In the genomic region with DNA sequence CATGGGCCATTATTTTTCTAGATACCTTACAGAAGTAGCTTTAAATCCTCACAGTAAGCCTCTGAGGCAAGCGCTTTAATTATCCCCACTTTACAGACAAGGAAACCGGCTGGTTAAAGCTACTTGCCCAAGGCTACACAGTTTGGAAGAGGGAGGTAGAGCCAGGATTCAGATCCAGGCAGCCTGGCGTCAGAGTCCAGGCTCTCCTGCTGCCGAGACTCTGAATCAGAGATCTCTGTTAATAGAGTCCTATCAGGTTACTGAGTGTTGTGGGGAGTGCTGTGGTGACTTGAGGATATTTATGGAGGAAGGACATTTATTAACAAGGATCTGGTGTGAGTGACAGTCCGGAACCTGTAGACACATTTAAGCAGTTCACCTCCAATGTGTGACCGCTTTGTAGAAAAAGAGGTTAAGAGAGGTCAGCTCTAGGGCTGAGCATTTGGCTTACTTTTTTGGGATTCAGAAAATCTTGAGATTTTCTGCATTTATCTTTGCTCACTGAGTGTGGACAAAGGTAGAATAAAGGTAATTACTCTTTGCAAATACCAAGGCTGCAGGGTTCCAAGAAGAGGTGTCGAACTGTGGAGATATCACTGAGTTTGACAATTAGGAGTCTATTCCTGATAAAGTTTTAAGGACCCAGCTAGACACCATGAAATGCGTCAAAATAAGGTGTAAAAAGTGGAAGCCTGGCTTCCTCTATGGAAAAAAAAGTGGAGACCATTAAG, we compare ENCODE assay signal across 10 cellular contexts. TPM values are rescaled to one million over a fixed set of nuclear protein-coding genes. Genes with fewer than 3 reads are reported as not detected.
A peak's percentile ranks its signal among the peaks of the same experiment; 100 is the strongest.
DNase-seq lines count a peak whose midpoint lies in the region; ATAC-seq and TF ChIP-seq lines count a peak whose summit lies in the region.
"Had no signal": no experiment of that assay in that cellular context is flagged by ENCODE, and none has a peak within 500 bp of the region (broad histone marks: within the 10 kb centered on the region; RNA-seq: fewer than 3 reads in every experiment).

No MANE protein-coding gene starts in this region.

- peaks cover 25% of the 10 kb centered on the region for H4K20me1 ChIP-seq in DND-41 (ENCODE audit: insufficient read depth, low read length)

- peaks cover 5% of the 10 kb centered on the region for H3K36me3 Mint-ChIP-seq in T-cell

- H3K4me3 ChIP-seq in DND-41 (ENCODE audit: low read depth in 1 of 2, low read length in 2 of 2): peak overlapping the region in 1 of 2 experiments; percentile 86; a peak in 2 of 4 replicates

- peak overlapping the region; percentile 53 to 93 for H3K27ac Mint-ChIP-seq in T-cell

- DNase-seq in DND-41 (no peak), T-cell (no peak), islet precursor cell (peak; percentile 58), iPS-NIHi11 (ENCODE audit: low spot score) (no peak)
- DNase-seq: colonic mucosa, NCI-H1694 had no signal

- H3K9me3 ChIP-seq in DND-41 (ENCODE audit: insufficient read depth, low read length, severe bottlenecking): no peaks in the 10 kb centered on the region
- H3K9me3 ChIP-seq: colonic mucosa had no signal

- H3K27me3 Mint-ChIP-seq in T-cell: no peaks in the 10 kb centered on the region

- TF ChIP-seq CTCF in 22Rv1 (IDR thresholded peaks at IDR 0.05) (no peak), DND-41 (IDR thresholded peaks at IDR 0.05; ENCODE audit: borderline replicate concordance, extremely low read depth, low read length, poor library complexity, severe bottlenecking) (no peak)

- peaks cover 14 to 19% (median 16%) of the 10 kb centered on the region in 3 donors for H3K4me1 Mint-ChIP-seq in T-cell

- H3K36me3 ChIP-seq in DND-41 (ENCODE audit: insufficient read depth, low read length): peaks cover 29% of the 10 kb centered on the region
- H3K36me3 ChIP-seq: colonic mucosa had no signal

- H3K27ac ChIP-seq in 22Rv1 (peak overlapping the region; percentile 90), DND-41 (ENCODE audit: low read length) (peak overlapping the region; percentile 96)
- H3K27ac ChIP-seq: colonic mucosa had no signal

- peak overlapping the region; percentile 62 for H3K4me2 ChIP-seq in DND-41 (ENCODE audit: insufficient read depth, low read length)

- peaks cover 44% of the 10 kb centered on the region for H3K79me2 ChIP-seq in DND-41 (ENCODE audit: insufficient read depth, low read length)

- H3K4me1 ChIP-seq in DND-41 (ENCODE audit: insufficient read depth, low read length): peaks cover 34% of the 10 kb centered on the region

- POLR2A ChIA-PET in T-cell (lab: Charles Lee): no interaction called here

- peak overlapping the region; percentile 83; the same call in 1 of the 2 replicates for H2AFZ ChIP-seq in DND-41 (ENCODE audit: low read depth, low read length)

- CTCF ChIA-PET in T-cell (lab: Charles Lee): interaction anchor here (0.5 to 0.6 kb wide), 2 partner anchors 41 to 321 kb away, joined by 3 to 6 read pairs; no protein-coding TSS in a partner anchor

- no peaks in the 10 kb centered on the region for H3K9me3 Mint-ChIP-seq in T-cell

- ATAC-seq in DND-41 (ENCODE audit: insufficient read depth, low read depth) (no peak), T-cell (replicated peaks in 1 of 4) (no peak), HG03045 (IDR thresholded peaks at IDR 0.05; ENCODE audit: unreplicated experiment) (no peak), GM21515 (IDR thresholded peaks at IDR 0.05; ENCODE audit: unreplicated experiment) (no peak), GM21423 (IDR thresholded peaks at IDR 0.05; ENCODE audit: unreplicated experiment) (no peak)

- H3K27me3 ChIP-seq in DND-41 (ENCODE audit: insufficient read depth, low read length, poor library complexity): no peaks in the 10 kb centered on the region
- H3K27me3 ChIP-seq: colonic mucosa had no signal

- H3K9ac ChIP-seq in DND-41 (ENCODE audit: low read depth, low read length): peak overlapping the region; percentile 84

- H3K4me3 Mint-ChIP-seq in T-cell: peak overlapping the region; percentile 93 to 100 (median 94)

RNA-seq across cellular contexts. Expression of gene CEP192, which starts 1.6 kb away (rescaled TPM):
- total RNA-seq in T-cell: 10 to 100 TPM; 28.9 to 37.2 (median 32.9) TPM

RNA-seq across cellular contexts. Expression of gene SEH1L, which starts 41.8 kb away (rescaled TPM):
- total RNA-seq in T-cell: 10 to 100 TPM; 28.4 to 34.9 (median 29.9) TPM
